8 cellular contexts compared by ENCODE assay signal in the genomic region with DNA sequence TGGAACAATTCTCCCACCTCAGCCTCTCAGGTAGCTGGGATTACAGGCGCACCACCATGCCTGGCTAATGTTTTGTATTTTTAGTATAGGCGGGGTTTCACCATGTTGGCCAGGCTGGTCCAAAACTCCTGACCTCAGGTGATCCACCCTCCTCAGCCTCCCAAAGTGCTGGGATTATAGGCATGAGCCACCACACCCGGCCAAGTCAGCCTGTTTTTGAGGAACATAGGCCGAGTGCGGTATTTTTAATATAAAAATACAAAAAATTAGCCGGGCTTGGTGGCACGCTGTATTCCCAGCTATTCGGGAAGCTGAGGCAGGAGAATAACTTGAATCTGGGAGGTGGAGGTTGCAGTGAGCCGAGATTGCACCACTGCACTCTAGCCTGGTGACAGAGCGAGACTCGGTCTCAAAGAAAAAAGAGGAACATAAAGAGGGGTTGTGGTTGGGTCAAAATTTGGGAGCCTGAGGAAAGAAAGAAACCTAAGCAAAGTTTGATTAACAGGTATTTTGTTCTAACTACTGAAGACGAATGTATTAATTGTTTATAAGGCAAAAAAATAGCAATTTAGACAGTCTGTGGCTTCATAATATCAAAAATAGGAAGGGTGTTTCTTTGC. TPM values are rescaled to one million over a fixed set of nuclear protein-coding genes. Genes with fewer than 3 reads are reported as not detected.
DNase-seq lines count a peak whose midpoint lies in the region; FAIRE-seq and TF ChIP-seq lines count a peak whose summit lies in the region.
"Not testable (repeated sequence)": the region's sequence is repeated elsewhere in the genome, so short reads cannot be mapped to it uniquely, and the experiment has no call there.

No MANE protein-coding gene starts in this region.

- peak overlapping the region; percentile 90 to 99 (median 96); a peak in 17 of 22 replicates for H3K9ac ChIP-seq in BLaER1 treated with 17β-estradiol and CSF1 and Interleukin-3, amounts not matched to agents 10 nM and 100 nM
- H3K9ac ChIP-seq in adipocyte (ENCODE audit: low read length) = peak overlapping the region; percentile 97
- not testable (repeated sequence) for H3K9ac ChIP-seq in keratinocyte (ENCODE audit: control insufficient read depth, extremely low read depth, insufficient read depth, low read length); neural progenitor cell; stomach smooth muscle (ENCODE audit: low read length in 2 of 2)

- H3K36me3 ChIP-seq in BLaER1 treated with 17β-estradiol and CSF1 and Interleukin-3, amounts not matched to agents 10 nM and 100 nM = peaks cover 42 to 54% (median 47%) of the 10 kb centered on the region in 11 experiments
- peaks cover 23% of the 10 kb centered on the region for H3K36me3 ChIP-seq in adipocyte (ENCODE audit: control insufficient read depth, insufficient read depth, low read length, severe bottlenecking)
- H3K36me3 ChIP-seq in keratinocyte (ENCODE audit: control insufficient read depth in 2 of 2, extremely low read depth in 1 of 2, insufficient read depth in 2 of 2, low read length in 2 of 2); neural progenitor cell: not testable (repeated sequence)
- peaks cover 10 to 12% of the 10 kb centered on the region in 2 donors for H3K36me3 ChIP-seq in stomach smooth muscle (ENCODE audit: control insufficient read depth in 2 of 2, insufficient read depth in 2 of 2, low read length in 2 of 2)

- H3F3A ChIP-seq in neural progenitor cell (ENCODE audit: low read depth) = peaks cover 11% of the 10 kb centered on the region

- not testable (repeated sequence) for DNase-seq in T-helper 2 cell treated with Interferon-gamma antibody and Interleukin-4, amounts not matched to agents 5 μg/mL and 100 μg/mL, for 36 hours (ENCODE audit: low spot score); adipocyte (ENCODE audit: low read depth); epithelial cell of prostate (ENCODE audit: low read depth, low spot score); keratinocyte (ENCODE audit: low read depth, low spot score); neural progenitor cell (ENCODE audit: low spot score)

- TF ChIP-seq CTCF in keratinocyte (optimal IDR thresholded peaks at IDR 0.05 in 1 of 3, IDR thresholded peaks at IDR 0.05 in 1 of 3, conservative IDR thresholded peaks at IDR 0.05 in 1 of 3; ENCODE audit: extremely low read depth in 1 of 3, insufficient read depth in 2 of 3, low read length in 3 of 3); neural progenitor cell (IDR thresholded peaks at IDR 0.05): not testable (repeated sequence)

- FAIRE-seq in keratinocyte (lab: Jason Lieb, UNC) = not testable (repeated sequence)

- H3K9me1 ChIP-seq in keratinocyte (ENCODE audit: control insufficient read depth, extremely low read depth, insufficient read depth, low read length) = not testable (repeated sequence)

- not testable (repeated sequence) for H2AFZ ChIP-seq in keratinocyte (ENCODE audit: control insufficient read depth, low read length); neural progenitor cell (replicated peaks)

- not testable (repeated sequence) for H3K27me3 ChIP-seq in BLaER1 treated with 17β-estradiol and CSF1 and Interleukin-3, amounts not matched to agents 10 nM and 100 nM; adipocyte (replicated peaks; ENCODE audit: control insufficient read depth, insufficient read depth, low read length); keratinocyte (ENCODE audit: control insufficient read depth, extremely low read depth, insufficient read depth, low read length); neural progenitor cell; stomach smooth muscle (ENCODE audit: control insufficient read depth in 1 of 2, insufficient read depth in 2 of 2, low read length in 2 of 2)

- H3K36me3 Mint-ChIP-seq in IgD-negative memory B cell = not testable (repeated sequence)
- peaks cover 35% of the 10 kb centered on the region for H3K36me3 Mint-ChIP-seq in T-helper 2 cell treated with Interferon-gamma antibody and Interleukin-4, amounts not matched to agents 5 μg/mL and 100 μg/mL, for 36 hours (ENCODE audit: low read depth)
- H3K36me3 Mint-ChIP-seq in neural progenitor cell = peaks cover 56% of the 10 kb centered on the region

- H3K9me3 ChIP-seq in BLaER1 treated with 17β-estradiol and CSF1 and Interleukin-3, amounts not matched to agents 10 nM and 100 nM (replicated peaks in 1 of 11) = peaks cover 0 to 50% (median 43%) of the 10 kb centered on the region in 11 experiments; a peak in 20 of 22 replicates
- H3K9me3 ChIP-seq in adipocyte (ENCODE audit: control insufficient read depth, low read length); keratinocyte (ENCODE audit: control insufficient read depth, low read depth, low read length); neural progenitor cell (ENCODE audit: low read depth); stomach smooth muscle (ENCODE audit: control insufficient read depth in 2 of 2, low read length in 2 of 2): not testable (repeated sequence)

- not testable (repeated sequence) for H3K27me3 Mint-ChIP-seq in IgD-negative memory B cell; T-helper 2 cell treated with Interferon-gamma antibody and Interleukin-4, amounts not matched to agents 5 μg/mL and 100 μg/mL, for 36 hours (ENCODE audit: low read depth)
- H3K27me3 Mint-ChIP-seq in neural progenitor cell (ENCODE audit: insufficient read depth, low read depth) = peaks cover 11% of the 10 kb centered on the region

- H3K4me3 ChIP-seq in BLaER1 treated with 17β-estradiol and CSF1 and Interleukin-3, amounts not matched to agents 10 nM and 100 nM = peak overlapping the region; percentile 77 to 93 (median 86)
- H3K4me3 ChIP-seq in adipocyte (ENCODE audit: low read length) (peak overlapping the region; percentile 98), neural progenitor cell (peak overlapping the region; percentile 92), stomach smooth muscle (ENCODE audit: low read length in 2 of 2) (peak overlapping the region; percentile 24 to 95)
- H3K4me3 ChIP-seq in keratinocyte (ENCODE audit: control insufficient read depth in 2 of 3, extremely low read depth in 1 of 3, insufficient read depth in 2 of 3, low read depth in 1 of 3, low read length in 3 of 3) = not testable (repeated sequence)

- peaks cover 0 to 59% (median 35%) of the 10 kb centered on the region in 11 experiments; a peak in 14 of 22 replicates for H4K20me1 ChIP-seq in BLaER1 treated with 17β-estradiol and CSF1 and Interleukin-3, amounts not matched to agents 10 nM and 100 nM
- not testable (repeated sequence) for H4K20me1 ChIP-seq in keratinocyte (ENCODE audit: control insufficient read depth, extremely low read depth, insufficient read depth, low read length)
- peaks cover 57% of the 10 kb centered on the region for H4K20me1 ChIP-seq in neural progenitor cell (ENCODE audit: low read depth)

- H3K27ac ChIP-seq in BLaER1 treated with 17β-estradiol and CSF1 and Interleukin-3, amounts not matched to agents 10 nM and 100 nM = peak overlapping the region in 8 of 11 experiments; percentile 44 to 97 (median 95); a peak in 13 of 22 replicates
- peak overlapping the region; percentile 94 for H3K27ac ChIP-seq in epithelial cell of prostate
- not testable (repeated sequence) for H3K27ac ChIP-seq in keratinocyte (ENCODE audit: control insufficient read depth, insufficient read depth, low read length); neural progenitor cell; stomach smooth muscle (ENCODE audit: low read length)

- peak overlapping the region in 2 of 3 donors; percentile 20 to 86 for H3K27ac Mint-ChIP-seq in IgD-negative memory B cell
- H3K27ac Mint-ChIP-seq in T-helper 2 cell treated with Interferon-gamma antibody and Interleukin-4, amounts not matched to agents 5 μg/mL and 100 μg/mL, for 36 hours; neural progenitor cell: not testable (repeated sequence)

- H3K4me2 ChIP-seq in BLaER1 treated with 17β-estradiol and CSF1 and Interleukin-3, amounts not matched to agents 10 nM and 100 nM = peak overlapping the region; percentile 89 to 96 (median 94)
- H3K4me2 ChIP-seq in keratinocyte (ENCODE audit: control insufficient read depth, extremely low read depth, insufficient read depth, low read depth, low read length) = peak overlapping the region; percentile 62
- H3K4me2 ChIP-seq in neural progenitor cell = peak overlapping the region; percentile 91

- H3K4me3 Mint-ChIP-seq in IgD-negative memory B cell = peak overlapping the region; percentile 60 to 100 (median 100)
- H3K4me3 Mint-ChIP-seq in T-helper 2 cell treated with Interferon-gamma antibody and Interleukin-4, amounts not matched to agents 5 μg/mL and 100 μg/mL, for 36 hours = peak overlapping the region; percentile 15
- H3K4me3 Mint-ChIP-seq in neural progenitor cell = peak overlapping the region; percentile 99

- dilution Hi-C loops in keratinocyte (cut with MboI; ENCODE audit: extremely low pct_ligation_motif_present, low sequenced_read_pairs) = not testable (repeated sequence)

- not testable (repeated sequence) for H3K9me3 Mint-ChIP-seq in IgD-negative memory B cell
- H3K9me3 Mint-ChIP-seq in T-helper 2 cell treated with Interferon-gamma antibody and Interleukin-4, amounts not matched to agents 5 μg/mL and 100 μg/mL, for 36 hours = peaks cover 19% of the 10 kb centered on the region
- H3K9me3 Mint-ChIP-seq in neural progenitor cell = peaks cover 57% of the 10 kb centered on the region

- H3K4me1 ChIP-seq in BLaER1 treated with 17β-estradiol and CSF1 and Interleukin-3, amounts not matched to agents 10 nM and 100 nM = peaks cover 30 to 52% (median 46%) of the 10 kb centered on the region in 10 experiments
- H3K4me1 ChIP-seq in adipocyte (ENCODE audit: control insufficient read depth, insufficient read depth, low read length) (peaks cover 14% of the 10 kb centered on the region), neural progenitor cell (peaks cover 18% of the 10 kb centered on the region), stomach smooth muscle (ENCODE audit: control insufficient read depth, insufficient read depth, low read length) (peaks cover 14% of the 10 kb centered on the region)
- H3K4me1 ChIP-seq in keratinocyte (ENCODE audit: control insufficient read depth, extremely low read depth, insufficient read depth, low read length) = not testable (repeated sequence)

- H3K79me2 ChIP-seq in keratinocyte (ENCODE audit: control insufficient read depth, insufficient read depth, low read length) = peaks cover 28% of the 10 kb centered on the region
- H3K79me2 ChIP-seq in neural progenitor cell (ENCODE audit: low read depth) = peaks cover 68% of the 10 kb centered on the region

- peaks cover 23 to 35% (median 35%) of the 10 kb centered on the region in 3 donors for H3K4me1 Mint-ChIP-seq in IgD-negative memory B cell
- peaks cover 20% of the 10 kb centered on the region for H3K4me1 Mint-ChIP-seq in T-helper 2 cell treated with Interferon-gamma antibody and Interleukin-4, amounts not matched to agents 5 μg/mL and 100 μg/mL, for 36 hours (ENCODE audit: low read depth)
- not testable (repeated sequence) for H3K4me1 Mint-ChIP-seq in neural progenitor cell

RNA-seq across cellular contexts. Expression of gene ZNF254, which starts 51.6 kb away (rescaled TPM):
- polyA plus RNA-seq in IgD-negative memory B cell = 11.2 TPM
- polyA plus RNA-seq in keratinocyte = 5.0 to 6.3 TPM (median 5.7 TPM) in 3 replicates
- polyA plus RNA-seq in keratinocyte (2011; ENCODE audit: low read depth) = 9.9 TPM
- polyA plus RNA-seq in keratinocyte (2011; cell fraction: cytosol; rRNA removed) = 1.6 and 3.2 TPM in 2 replicates
- polyA plus RNA-seq in keratinocyte (2011; cell fraction: nucleus; rRNA removed) = 7.2 and 9.9 TPM in 2 replicates
- polyA plus RNA-seq in keratinocyte (2012; ENCODE audit: low replicate concordance) = 3.0 and 4.0 TPM in 2 replicates
- 8.4 to 16.6 TPM (median 10.2 TPM) in 3 replicates for polyA minus RNA-seq in keratinocyte
- polyA minus RNA-seq in keratinocyte (2011; cell fraction: cytosol; rRNA and poly(A)+ RNA removed) = 9.0 TPM
- polyA minus RNA-seq in keratinocyte (2011; cell fraction: nucleus; rRNA and poly(A)+ RNA removed) = 10.8 and 22.5 TPM in 2 replicates
- total RNA-seq in neural progenitor cell (ENCODE audit: low replicate concordance) = 51.9 and 85.5 TPM in 2 replicates

Comparison
In these comparisons a context has a peak if more than half of its experiments do, and no peak if none do; other contexts are left out.
1. H3K4me3 Mint-ChIP-seq: peak in every context shown above with its lines; median percentile 100 in IgD-negative memory B cell; 99 in neural progenitor cell; 15 in T-helper 2 cell treated with Interferon-gamma antibody and Interleukin-4, amounts not matched to agents 5 μg/mL and 100 μg/mL, for 36 hours.